1 cellular context compared by ENCODE assay signal in the genomic region with DNA sequence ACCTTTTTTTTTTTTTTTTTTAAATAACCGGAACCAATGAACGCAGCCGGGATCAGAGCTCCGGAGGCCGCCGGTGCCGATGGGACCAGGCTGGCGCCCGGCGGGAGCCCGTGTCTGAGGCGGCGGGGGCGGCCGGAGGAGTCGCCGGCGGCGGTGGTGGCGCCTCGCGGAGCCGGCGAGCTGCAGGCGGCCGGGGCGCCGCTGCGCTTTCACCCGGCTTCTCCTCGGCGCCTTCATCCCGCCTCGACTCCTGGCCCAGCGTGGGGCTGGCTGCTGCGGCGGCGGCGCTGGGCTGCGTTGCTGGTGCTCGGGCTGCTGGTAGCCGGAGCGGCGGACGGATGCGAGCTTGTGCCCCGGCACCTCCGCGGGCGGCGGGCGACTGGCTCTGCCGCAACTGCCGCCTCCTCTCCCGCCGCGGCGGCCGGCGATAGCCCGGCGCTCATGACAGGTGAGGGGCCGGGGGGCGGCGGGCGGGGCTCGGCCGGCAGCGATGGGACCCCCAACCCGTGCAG.
A peak's percentile ranks its signal among the peaks of the same experiment; 100 is the strongest.
TF ChIP-seq lines count a peak whose summit lies in the region.

No MANE protein-coding gene starts in this region.

TF ChIP-seq in K562, 482 proteins besides CTCF, POLR2A, EP300 and RAD21 (continued from another document and continues in another):
- TF ChIP-seq HBP1 (CRISPR knock-in tag; IDR thresholded peaks at IDR 0.05) = no peak
- no peak for TF ChIP-seq ZBTB49 (CRISPR knock-in tag; IDR thresholded peaks at IDR 0.05; ENCODE audit: borderline replicate concordance)
- no peak for TF ChIP-seq CCAR2 (IDR thresholded peaks at IDR 0.05; ENCODE audit: low read depth, low read length)
- no peak for TF ChIP-seq E2F3 (CRISPR knock-in tag; IDR thresholded peaks at IDR 0.05)
- TF ChIP-seq KDM2B (CRISPR knock-in tag; IDR thresholded peaks at IDR 0.05) = no peak
- no peak for TF ChIP-seq HIVEP1 (CRISPR knock-in tag; IDR thresholded peaks at IDR 0.05)
- no peak for TF ChIP-seq CBX1 (IDR thresholded peaks at IDR 0.05; ENCODE audit: low read depth)
- no peak for TF ChIP-seq GTF2E2 (tag; IDR thresholded peaks at IDR 0.05)
- no peak for TF ChIP-seq RBM17 (IDR thresholded peaks at IDR 0.05; ENCODE audit: borderline replicate concordance, low read depth, low read length)
- TF ChIP-seq YY1 (IDR thresholded peaks at IDR 0.05; ENCODE audit: borderline replicate concordance in 1 of 3, control insufficient read depth in 1 of 3, extremely low read depth in 1 of 3, insufficient read depth in 3 of 3, insufficient read length in 1 of 3, insufficient replicate concordance in 2 of 3, low read depth in 1 of 3, low read length in 2 of 3) = peak in 1 of 3 experiments; percentile 3
- no peak for TF ChIP-seq RBM22 (IDR thresholded peaks at IDR 0.05; ENCODE audit: low read depth, low read length, poor library complexity, severe bottlenecking)
- peak; percentile 23 for TF ChIP-seq FIP1L1 (IDR thresholded peaks at IDR 0.05; ENCODE audit: low read depth, low read length, poor library complexity, severe bottlenecking)
- no peak for TF ChIP-seq CBX3 (IDR thresholded peaks at IDR 0.05; ENCODE audit: borderline replicate concordance in 1 of 2, low read length in 2 of 2)
- no peak for TF ChIP-seq GATAD2A (IDR thresholded peaks at IDR 0.05)
- TF ChIP-seq ZZZ3 (IDR thresholded peaks at IDR 0.05) = no peak
- TF ChIP-seq CTCFL (IDR thresholded peaks at IDR 0.05; ENCODE audit: borderline replicate concordance, insufficient read depth, low read depth, low read length, poor library complexity, severe bottlenecking) = no peak
- no peak for TF ChIP-seq PRDM10 (IDR thresholded peaks at IDR 0.05; ENCODE audit: partially characterized antibody)
- TF ChIP-seq ZNF592 (IDR thresholded peaks at IDR 0.05) = peak; percentile 37; the same call in 1 of the 2 replicates
- no peak for TF ChIP-seq ELK1 (CRISPR knock-in tag; IDR thresholded peaks at IDR 0.05)
- no peak for TF ChIP-seq HEY1 (CRISPR knock-in tag; IDR thresholded peaks at IDR 0.05; ENCODE audit: borderline replicate concordance)
- TF ChIP-seq KLF16 (IDR thresholded peaks at IDR 0.05) = no peak
- no peak for TF ChIP-seq CREM (IDR thresholded peaks at IDR 0.05; ENCODE audit: low read depth)
- TF ChIP-seq, protein P1, sequence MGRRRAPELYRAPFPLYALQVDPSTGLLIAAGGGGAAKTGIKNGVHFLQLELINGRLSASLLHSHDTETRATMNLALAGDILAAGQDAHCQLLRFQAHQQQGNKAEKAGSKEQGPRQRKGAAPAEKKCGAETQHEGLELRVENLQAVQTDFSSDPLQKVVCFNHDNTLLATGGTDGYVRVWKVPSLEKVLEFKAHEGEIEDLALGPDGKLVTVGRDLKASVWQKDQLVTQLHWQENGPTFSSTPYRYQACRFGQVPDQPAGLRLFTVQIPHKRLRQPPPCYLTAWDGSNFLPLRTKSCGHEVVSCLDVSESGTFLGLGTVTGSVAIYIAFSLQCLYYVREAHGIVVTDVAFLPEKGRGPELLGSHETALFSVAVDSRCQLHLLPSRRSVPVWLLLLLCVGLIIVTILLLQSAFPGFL (CRISPR knock-in tag; IDR thresholded peaks at IDR 0.05) = no peak
- TF ChIP-seq DPF2 (IDR thresholded peaks at IDR 0.05) = no peak
- TF ChIP-seq ESRRA (IDR thresholded peaks at IDR 0.05; ENCODE audit: borderline replicate concordance, low read depth) = no peak
- TF ChIP-seq E2F6 (IDR thresholded peaks at IDR 0.05; ENCODE audit: borderline replicate concordance in 1 of 2, extremely low read depth in 1 of 2, insufficient read depth in 1 of 2, insufficient read length in 1 of 2, low read depth in 1 of 2, low read length in 1 of 2, poor library complexity in 1 of 2, severe bottlenecking in 1 of 2) = peak in 1 of 2 experiments; percentile 5
- no peak for TF ChIP-seq TRIM28 (IDR thresholded peaks at IDR 0.05)
- TF ChIP-seq GATAD2B (IDR thresholded peaks at IDR 0.05; ENCODE audit: borderline replicate concordance) = peak; percentile 76; the same call in 1 of the 2 replicates
- TF ChIP-seq UBTF (IDR thresholded peaks at IDR 0.05; ENCODE audit: borderline replicate concordance in 1 of 2, low read depth in 2 of 2, low read length in 2 of 2) = peak; percentile 52 to 87
